In the genomic region with DNA sequence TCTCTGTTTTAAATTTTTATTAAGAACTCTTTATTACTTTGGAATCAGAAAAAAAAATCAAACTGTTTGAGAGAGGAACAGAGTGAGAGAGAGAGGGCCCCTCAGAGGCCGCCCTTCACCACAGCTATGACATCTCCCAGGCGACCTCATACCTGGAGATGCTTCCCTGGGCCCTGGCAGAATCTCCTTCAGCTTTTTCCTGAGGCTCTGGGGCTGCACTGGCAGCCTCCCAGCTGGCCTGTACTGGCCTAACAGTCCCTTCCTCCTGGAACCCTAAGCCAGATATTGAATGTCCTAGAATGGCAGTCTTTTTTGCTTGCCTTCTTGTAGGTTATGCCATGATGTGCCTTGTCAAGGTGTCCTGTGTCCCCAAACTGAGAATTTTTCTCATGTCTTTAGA, we compare ENCODE assay signal across 22 cellular contexts. TPM values are rescaled to one million over a fixed set of nuclear protein-coding genes. Genes with fewer than 3 reads are reported as not detected.
DNase-seq lines count a peak whose midpoint lies in the region; ATAC-seq and TF ChIP-seq lines count a peak whose summit lies in the region.
"Had no signal": no experiment of that assay in that cellular context is flagged by ENCODE, and none has a peak within 500 bp of the region (broad histone marks: within the 10 kb centered on the region; RNA-seq: fewer than 3 reads in every experiment).

No MANE protein-coding gene starts in this region.

- ATAC-seq in HG02884 (IDR thresholded peaks at IDR 0.05; ENCODE audit: unreplicated experiment), result no peak
- ATAC-seq: CD8-positive, alpha-beta T cell had no signal

- H3K4me1 ChIP-seq in sigmoid colon, result peaks cover 0 to 14% (median 11%) of the 10 kb centered on the region in 4 donors

- no peak for TF ChIP-seq EP300 in sigmoid colon (IDR thresholded peaks at IDR 0.05)

- no peaks in the 10 kb centered on the region for H3K36me3 ChIP-seq in sigmoid colon

- H3K9me3 Mint-ChIP-seq in CD14-positive monocyte (peaks cover 0 to 2% (median 0%) of the 10 kb centered on the region in 7 donors), immature natural killer cell (no peaks in the 10 kb centered on the region)
- H3K9me3 Mint-ChIP-seq: CD8-positive, alpha-beta T cell had no signal

- peaks cover under 1% of the 10 kb centered on the region for H3K4me1 Mint-ChIP-seq in CD14-positive monocyte
- H3K4me1 Mint-ChIP-seq in immature natural killer cell, result peaks cover 10 to 47% of the 10 kb centered on the region in 2 donors

- no peaks in the 10 kb centered on the region for H3K9me3 ChIP-seq in sigmoid colon

- H3K4me3 Mint-ChIP-seq in CD14-positive monocyte, result no peak overlapping the region
- no peak overlapping the region for H3K4me3 Mint-ChIP-seq in immature natural killer cell
- H3K4me3 Mint-ChIP-seq: CD8-positive, alpha-beta T cell had no signal

- no peak for TF ChIP-seq CTCF in VCaP (conservative IDR thresholded peaks at IDR 0.05)
- TF ChIP-seq CTCF in dorsolateral prefrontal cortex (IDR thresholded peaks at IDR 0.05 in 54 of 56, conservative IDR thresholded peaks at IDR 0.05 in 2 of 56; ENCODE audit: low read depth in 1 of 56, partially characterized antibody in 56 of 56), result no peak
- TF ChIP-seq CTCF in sigmoid colon (IDR thresholded peaks at IDR 0.05), result no peak
- TF ChIP-seq CTCF in CD14-positive monocyte (IDR thresholded peaks at IDR 0.05), result no peak

- peak; percentile 75 for DNase-seq in G401 (ENCODE audit: low spot score)
- DNase-seq in dorsolateral prefrontal cortex, result peak in 1 of 10 donors; percentile 46
- DNase-seq in sigmoid colon, result no peak
- no peak for DNase-seq in CD14-positive monocyte (ENCODE audit: low spot score)
- DNase-seq in immature natural killer cell, result no peak
- no peak for DNase-seq in NCI-H128 (lab: John Stamatoyannopoulos, UW; ENCODE audit: unreplicated experiment)
- DNase-seq: CD8-positive, alpha-beta T cell; DND-41; GOT3; HCEC 1CT; MV-4-11; NCI-H1105 treated with DMSO at 0.1 percent for 48 hours; NCI-H1694; NCI-H2081 treated with DMSO at 0.1 percent for 48 hours; NCI-H2171 treated with DMSO at 0.1 percent for 48 hours; NCI-H524 treated with DMSO at 0.1 percent for 48 hours; SHP77 had no signal

- H3K4me3 ChIP-seq in dorsolateral prefrontal cortex, result peak overlapping the region in 19 of 59 donors; percentile 1 to 39 (median 19)
- H3K4me3 ChIP-seq in sigmoid colon, result no peak overlapping the region
- H3K4me3 ChIP-seq: BLaER1 treated with 17β-estradiol and CSF1 and Interleukin-3, amounts not matched to agents 10 nM and 100 nM; SK-N-MC had no signal

- no peak for TF ChIP-seq POLR2A in sigmoid colon (IDR thresholded peaks at IDR 0.05)

- H3K36me3 Mint-ChIP-seq in CD14-positive monocyte (peaks cover 24 to 30% of the 10 kb centered on the region in 2 donors), immature natural killer cell (peaks cover 0 to 6% (median 0%) of the 10 kb centered on the region in 3 donors)

- 91 to 92% methylated on average over 2 of the region's 2 CpGs for WGBS in sigmoid colon, 2 donors

- H3K27me3 Mint-ChIP-seq in CD14-positive monocyte (ENCODE audit: low read depth in 3 of 3) (peaks cover 0 to 2% (median 0%) of the 10 kb centered on the region in 3 donors), immature natural killer cell (ENCODE audit: low read depth in 3 of 3) (peaks cover 2 to 8% (median 2%) of the 10 kb centered on the region in 3 donors)

- peak overlapping the region; percentile 1; the same call in 1 of the 2 replicates for H3K27ac ChIP-seq in VCaP
- peak overlapping the region; percentile 39 to 95 (median 86) for H3K27ac ChIP-seq in dorsolateral prefrontal cortex
- peak overlapping the region in 3 of 4 donors; percentile 23 to 50 (median 46) for H3K27ac ChIP-seq in sigmoid colon
- H3K27ac ChIP-seq: BLaER1 treated with 17β-estradiol and CSF1 and Interleukin-3, amounts not matched to agents 10 nM and 100 nM; KMS-11; SK-N-MC had no signal

- intact Hi-C loops in dorsolateral prefrontal cortex (cut with DNase I), result no loop called here
- intact Hi-C loops in sigmoid colon (cut with DNase I), result no loop called here
- intact Hi-C loops in CD14-positive monocyte (cut with micrococcal nuclease), result no loop called here

- H3K27me3 ChIP-seq in dorsolateral prefrontal cortex (no peaks in the 10 kb centered on the region), sigmoid colon (no peaks in the 10 kb centered on the region)
- H3K27me3 ChIP-seq: BLaER1 treated with 17β-estradiol and CSF1 and Interleukin-3, amounts not matched to agents 10 nM and 100 nM had no signal

- H3K27ac Mint-ChIP-seq in CD14-positive monocyte (peak overlapping the region in 1 of 7 donors; percentile 57), immature natural killer cell (no peak overlapping the region)
- H3K27ac Mint-ChIP-seq: CD8-positive, alpha-beta T cell had no signal

- in situ Hi-C loops in G401 (cut with HindIII; ENCODE audit: low sequenced_read_pairs), result no loop called here

RNA-seq across cellular contexts. Expression of a gene that starts 13.7 kb away (rescaled TPM):
- 22.3 and 42.9 TPM in 2 replicates for total RNA-seq in G401 (2014; rRNA removed; shearing (Covaris generic))
- total RNA-seq in dorsolateral prefrontal cortex, result 100 to 1,000 TPM in 95 of 120 experiments, 10 to 100 TPM in 25; 79.8 to 142 (median 109) TPM
- 10 to 100 TPM; 18.9 to 39.6 (median 34.9) TPM for total RNA-seq in sigmoid colon
- polyA plus RNA-seq in sigmoid colon, result 10 to 100 TPM; 27.0 to 49.0 (median 35.7) TPM
- 10 to 100 TPM; 32.1 to 34.5 TPM for polyA plus RNA-seq in CD14-positive monocyte
- 10 to 100 TPM; 41.8 to 77.8 (median 49.2) TPM for polyA plus RNA-seq in immature natural killer cell

RNA-seq across cellular contexts. Expression of a gene that starts 30.6 kb away (rescaled TPM):
- total RNA-seq in G401 (2014; rRNA removed; shearing (Covaris generic)), result 25.2 and 40.0 TPM in 2 replicates
- total RNA-seq in dorsolateral prefrontal cortex (1 to 10 TPM; 1.5 to 7.8 (median 3.0) TPM), sigmoid colon (1 to 10 TPM in 1 of 4 donors, under 1 TPM in 3; 0.28 to 1.4 (median 0.50) TPM)
- polyA plus RNA-seq in sigmoid colon (1 to 10 TPM; 1.2 to 7.6 (median 4.2) TPM), CD14-positive monocyte (under 1 TPM; 0.28 to 0.48 TPM), immature natural killer cell (1 to 10 TPM; 1.0 to 2.2 (median 2.0) TPM)

Comparison
In these comparisons a context has a peak if more than half of its experiments do, and no peak if none do; other contexts are left out.
1. H3K27ac ChIP-seq: peak in every context shown above with its lines; median percentile 86 in dorsolateral prefrontal cortex; 46 in sigmoid colon; 1 in VCaP.